ENCODE assay signal across 12 cellular contexts in genomic region chr11:36009469-36009868, GRCh38.
DNase-seq lines count a peak whose midpoint lies in the region; FAIRE-seq and TF ChIP-seq lines count a peak whose summit lies in the region.
"Had no signal": no experiment of that assay in that cellular context is flagged by ENCODE, and none has a peak within 500 bp of the region (broad histone marks: within the 10 kb centered on the region; RNA-seq: fewer than 3 reads in every experiment).

No MANE protein-coding gene starts in this region.

- peak overlapping the region; percentile 68 for H3K4me2 ChIP-seq in mammary epithelial cell (ENCODE audit: insufficient read depth, low read depth, low read length)

- WGBS in mammary epithelial cell (ENCODE audit: low coverage, missing lambda C conversion rate), result 47% methylated on average over 4 of the region's 4 CpGs

- H3K4me1 Mint-ChIP-seq in immature natural killer cell, result no peaks in the 10 kb centered on the region

- H3K27me3 ChIP-seq in mammary epithelial cell (ENCODE audit: insufficient read depth, low read length), result no peaks in the 10 kb centered on the region
- H3K27me3 ChIP-seq: ovary had no signal

- no peak overlapping the region for H3K27ac Mint-ChIP-seq in immature natural killer cell

- no peaks in the 10 kb centered on the region for H3K36me3 Mint-ChIP-seq in immature natural killer cell

- dilution Hi-C loops in mammary epithelial cell (cut with HindIII; ENCODE audit: low sequenced_read_pairs), result no loop called here

- no peaks in the 10 kb centered on the region for H3K36me3 ChIP-seq in mammary epithelial cell (ENCODE audit: insufficient read depth, low read length)
- H3K36me3 ChIP-seq: ovary had no signal

- peaks cover 56% of the 10 kb centered on the region for H3K4me1 ChIP-seq in mammary epithelial cell (ENCODE audit: insufficient read depth, low read length)

- H4K20me1 ChIP-seq in mammary epithelial cell (ENCODE audit: insufficient read depth, low read length), result no peaks in the 10 kb centered on the region

- DNase-seq in ACHN (peak; percentile 58), HTR-8/SVneo (ENCODE audit: insufficient read length, low spot score) (peak; percentile 48), mammary epithelial cell (peak; percentile 51), lung microvascular endothelial cell (ENCODE audit: low read depth in 2 of 2) (peak; percentile 76 to 80), NCI-H1417 (lab: John Stamatoyannopoulos, UW) (no peak), immature natural killer cell (no peak), GM13976 (ENCODE audit: low spot score) (no peak)
- no peak for DNase-seq in stimulated activated CD4-positive, alpha-beta T cell treated with anti-CD3 and anti-CD28 coated beads, Interleukin-4, amount 100 ng/mL, for 1 hour
- DNase-seq: Caco-2, cortex of kidney, NCI-H187, ovary had no signal

- intact Hi-C loops in mammary epithelial cell (cut with micrococcal nuclease), result no loop called here

- no peak overlapping the region for H3K4me3 ChIP-seq in mammary epithelial cell (replicated peaks in 1 of 3; ENCODE audit: insufficient read depth in 1 of 3, low read depth in 2 of 3, low read length in 3 of 3)
- H3K4me3 ChIP-seq: ovary had no signal

- H3K27ac ChIP-seq in mammary epithelial cell (ENCODE audit: insufficient read depth, low read depth, low read length), result peak overlapping the region; percentile 47

- peaks cover 0 to 4% (median 3%) of the 10 kb centered on the region in 3 donors for H3K27me3 Mint-ChIP-seq in immature natural killer cell (ENCODE audit: low read depth in 3 of 3)

- TF ChIP-seq CTCF in mammary epithelial cell (conservative IDR thresholded peaks at IDR 0.05 in 1 of 2, IDR thresholded peaks at IDR 0.05 in 1 of 2; ENCODE audit: extremely low read depth in 1 of 2, insufficient read depth in 1 of 2, low read depth in 1 of 2, low read length in 2 of 2), result no peak
- TF ChIP-seq CTCF in GM13976 (IDR thresholded peaks at IDR 0.05; ENCODE audit: borderline replicate concordance, control extremely low read depth, extremely low read depth, insufficient read depth, missing control alignments), result no peak

- H3K4me3 Mint-ChIP-seq in immature natural killer cell, result no peak overlapping the region

- H3K9me3 Mint-ChIP-seq in immature natural killer cell, result no peaks in the 10 kb centered on the region

- H3K9me3 ChIP-seq in mammary epithelial cell (replicated peaks; ENCODE audit: insufficient read depth, low read length), result peaks cover 2% of the 10 kb centered on the region
- H3K9me3 ChIP-seq: ovary had no signal

- no peak for FAIRE-seq in HTR-8/SVneo (lab: Jason Lieb, UNC)

- CTCF ChIA-PET in mammary epithelial cell (lab: Charles Lee; ENCODE audit: low non-redundant PET), result no interaction called here

- in situ Hi-C loops in ACHN (cut with HindIII; ENCODE audit: low pct_ligation_motif_present, low pct_unique_long_range_greater_than_20kb, low sequenced_read_pairs), result no loop called here
- in situ Hi-C loops in mammary epithelial cell (cut with MboI; ENCODE audit: low sequenced_read_pairs in 2 of 2), result no loop called here
- in situ Hi-C loops in GM13976 (cut with MboI; ENCODE audit: low sequenced_read_pairs, unreplicated experiment), result no loop called here

- no TSS peak for BruUV-seq in mammary epithelial cell (replicated peaks; lab: Mats Ljungman, UMichigan)

- H3K9ac ChIP-seq in mammary epithelial cell (ENCODE audit: insufficient read depth, low read length), result no peak overlapping the region

- H3K79me2 ChIP-seq in mammary epithelial cell (ENCODE audit: insufficient read depth, low read length), result peaks cover 72% of the 10 kb centered on the region

- no peak overlapping the region for H2AFZ ChIP-seq in mammary epithelial cell (ENCODE audit: low read depth, low read length)

Comparison
In these comparisons a context has a peak if more than half of its experiments do, and no peak if none do; other contexts are left out.
1. DNase-seq: peak in ACHN (single experiment), HTR-8/SVneo (single experiment), mammary epithelial cell (single experiment) and lung microvascular endothelial cell (2 of 2); none in stimulated activated CD4-positive, alpha-beta T cell treated with anti-CD3 and anti-CD28 coated beads, Interleukin-4, amount 100 ng/mL, for 1 hour (single experiment), NCI-H1417 (0 of 3), immature natural killer cell (0 of 3) and GM13976 (single experiment).